9 cellular contexts compared by ENCODE assay signal in genomic region chr1:170664828-170665617, GRCh38. TPM values are rescaled to one million over a fixed set of nuclear protein-coding genes. Genes with fewer than 3 reads are reported as not detected.
DNase-seq lines count a peak whose midpoint lies in the region; ATAC-seq and TF ChIP-seq lines count a peak whose summit lies in the region.
"Had no signal": no experiment of that assay in that cellular context is flagged by ENCODE, and none has a peak within 500 bp of the region (broad histone marks: within the 10 kb centered on the region; RNA-seq: fewer than 3 reads in every experiment).

No MANE protein-coding gene starts in this region.

- H3K27me3 ChIP-seq in skeletal muscle tissue (ENCODE audit: control insufficient read depth in 3 of 3, insufficient read depth in 3 of 3, low read length in 3 of 3) = peaks cover 0 to 11% (median 5%) of the 10 kb centered on the region in 3 donors

- no peak overlapping the region for H3K27ac Mint-ChIP-seq in activated CD8-positive, alpha-beta T cell treated with anti-CD3 and anti-CD28 coated beads for 36 hours

- peaks cover 83% of the 10 kb centered on the region for H3K27me3 Mint-ChIP-seq in activated CD8-positive, alpha-beta T cell treated with anti-CD3 and anti-CD28 coated beads for 36 hours

- peak overlapping the region; percentile 92 for H3K27ac ChIP-seq in skeletal muscle tissue (ENCODE audit: low read depth, low read length)
- H3K27ac ChIP-seq: VCaP had no signal

- H3K9me3 ChIP-seq in skeletal muscle tissue (ENCODE audit: control insufficient read depth in 3 of 3, low read length in 3 of 3) = no peaks in the 10 kb centered on the region

- intact Hi-C loops in activated CD8-positive, alpha-beta T cell treated with anti-CD3 and anti-CD28 coated beads for 36 hours (cut with micrococcal nuclease) = loop anchor here (10.0 kb wide), 1 partner anchor 740 kb away; no protein-coding TSS in a partner anchor

- DNase-seq in NCI-H82 (lab: John Stamatoyannopoulos, UW) (peak; percentile 33), NCI-H82 treated with DMSO at 0.1 percent for 48 hours (lab: John Stamatoyannopoulos, UW; ENCODE audit: unreplicated experiment) (no peak), hippocampal formation (lab: John Stamatoyannopoulos, UW) (peak; percentile 12 to 44)
- no peak for DNase-seq in activated CD8-positive, alpha-beta T cell treated with anti-CD3 and anti-CD28 coated beads for 36 hours
- no peak for DNase-seq in central memory CD4-positive, alpha-beta T cell

- no peak for TF ChIP-seq CTCF in activated CD8-positive, alpha-beta T cell treated with anti-CD3 and anti-CD28 coated beads for 36 hours (IDR thresholded peaks at IDR 0.05)

- ATAC-seq in activated CD8-positive, alpha-beta T cell treated with anti-CD3 and anti-CD28 coated beads for 36 hours = peak; percentile 20
- no peak for ATAC-seq in HG02610 (IDR thresholded peaks at IDR 0.05; ENCODE audit: unreplicated experiment)
- no peak for ATAC-seq in HG03095 (IDR thresholded peaks at IDR 0.05; ENCODE audit: unreplicated experiment)

- no peak overlapping the region for H3K4me3 Mint-ChIP-seq in activated CD8-positive, alpha-beta T cell treated with anti-CD3 and anti-CD28 coated beads for 36 hours

- H3K36me3 Mint-ChIP-seq in activated CD8-positive, alpha-beta T cell treated with anti-CD3 and anti-CD28 coated beads for 36 hours (ENCODE audit: low read depth) = no peaks in the 10 kb centered on the region

- H3K4me1 ChIP-seq in skeletal muscle tissue (ENCODE audit: control insufficient read depth in 3 of 3, insufficient read depth in 3 of 3, low read length in 3 of 3) = peaks cover 26 to 36% (median 28%) of the 10 kb centered on the region in 3 donors

- CTCF ChIA-PET in activated CD8-positive, alpha-beta T cell treated with anti-CD3 and anti-CD28 coated beads for 36 hours (lab: Charles Lee) = interaction anchor here (1.0 kb wide), 1 partner anchor 24 kb away, joined by 5 read pairs; no protein-coding TSS in a partner anchor

- peaks cover 29% of the 10 kb centered on the region for H3K4me1 Mint-ChIP-seq in activated CD8-positive, alpha-beta T cell treated with anti-CD3 and anti-CD28 coated beads for 36 hours (ENCODE audit: low read depth)

- peaks cover 2% of the 10 kb centered on the region for H3K9me3 Mint-ChIP-seq in activated CD8-positive, alpha-beta T cell treated with anti-CD3 and anti-CD28 coated beads for 36 hours

- peak overlapping the region; percentile 95 to 98 (median 97) for H3K9ac ChIP-seq in skeletal muscle tissue (ENCODE audit: low read depth in 1 of 3, low read length in 3 of 3)

- peaks cover 0 to 24% (median 3%) of the 10 kb centered on the region in 3 donors for H3K36me3 ChIP-seq in skeletal muscle tissue (ENCODE audit: control insufficient read depth in 3 of 3, insufficient read depth in 3 of 3, low read length in 3 of 3)

- peak overlapping the region; percentile 90 to 94 (median 93) for H3K4me3 ChIP-seq in skeletal muscle tissue (ENCODE audit: low read length in 3 of 3)

- POLR2A ChIA-PET in activated CD8-positive, alpha-beta T cell treated with anti-CD3 and anti-CD28 coated beads for 36 hours (lab: Charles Lee) = no interaction called here

RNA-seq across cellular contexts. Expression of gene PRRX1, which starts 1.1 kb away (rescaled TPM):
- total RNA-seq in activated CD8-positive, alpha-beta T cell treated with anti-CD3 and anti-CD28 coated beads for 36 hours = not detected
- 127 TPM for total RNA-seq in skeletal muscle tissue

Comparison
In these comparisons a context has a peak if more than half of its experiments do, and no peak if none do; other contexts are left out.
1. DNase-seq: peak in NCI-H82 (single experiment) and hippocampal formation (2 of 2); none in NCI-H82 treated with DMSO at 0.1 percent for 48 hours (single experiment), activated CD8-positive, alpha-beta T cell treated with anti-CD3 and anti-CD28 coated beads for 36 hours (single experiment) and central memory CD4-positive, alpha-beta T cell (single experiment).
2. RNA of gene PRRX1, which starts 1.1 kb away (total RNA-seq): 127 TPM in skeletal muscle tissue (single experiment); not detected in activated CD8-positive, alpha-beta T cell treated with anti-CD3 and anti-CD28 coated beads for 36 hours; every median in the first group is over 100 times any median in the second.